ENCODE assay signal across 17 cellular contexts in genomic region chr1:180652791-180653190, GRCh38. TPM values are rescaled to one million over a fixed set of nuclear protein-coding genes. Genes with fewer than 3 reads are reported as not detected.
A peak's percentile ranks its signal among the peaks of the same experiment; 100 is the strongest.
DNase-seq lines count a peak whose midpoint lies in the region; ATAC-seq, FAIRE-seq and TF ChIP-seq lines count a peak whose summit lies in the region.
"Had no signal": no experiment of that assay in that cellular context is flagged by ENCODE, and none has a peak within 500 bp of the region (broad histone marks: within the 10 kb centered on the region; RNA-seq: fewer than 3 reads in every experiment).

No MANE protein-coding gene starts in this region.

- H3K4me1 ChIP-seq in GM23248 (ENCODE audit: insufficient read depth): no peaks in the 10 kb centered on the region
- no peaks in the 10 kb centered on the region for H3K4me1 ChIP-seq in K562 (replicated peaks in 1 of 2; ENCODE audit: control insufficient read depth in 2 of 2, insufficient read depth in 2 of 2, low read length in 2 of 2)
- H3K4me1 ChIP-seq: Peyer's patch had no signal

- H3K4me3 ChIP-seq in GM23248: no peak overlapping the region
- H3K4me3 ChIP-seq in K562: no peak overlapping the region
- H3K4me3 ChIP-seq: GM12878, Peyer's patch had no signal

- H3K9me2 ChIP-seq in GM23248 (ENCODE audit: insufficient read depth): no peaks in the 10 kb centered on the region

- DNase-seq in AG20443 (ENCODE audit: low spot score) (peak; percentile 20), GM23248 (peak; percentile 49), K562 (ENCODE audit: extremely low read depth in 1 of 4, low spot score in 3 of 4) (no peak), fibroblast of peridontal ligament (ENCODE audit: extremely low read depth) (peak; percentile 55), NCI-H1105 (lab: John Stamatoyannopoulos, UW) (no peak), NCI-H187 (lab: John Stamatoyannopoulos, UW) (no peak), left ventricle myocardium superior (no peak)
- DNase-seq in stimulated activated CD4-positive, alpha-beta T cell treated with anti-CD3 and anti-CD28 coated beads, Interleukin-4, amount 100 ng/mL, for 24 hours: no peak
- DNase-seq: DND-41, GF-D8, GOT3, KG1, NCI-H1092, NCI-H2081 treated with DMSO at 0.1 percent for 48 hours, Peyer's patch had no signal

- no peak for FAIRE-seq in K562 (lab: Jason Lieb, UNC)
- FAIRE-seq: GM12878, GM19239 had no signal

- no peak overlapping the region for H3K4me2 ChIP-seq in GM23248 (ENCODE audit: unreplicated experiment)
- no peak overlapping the region for H3K4me2 ChIP-seq in K562 (ENCODE audit: insufficient read depth, low read length)

- H3K79me2 ChIP-seq in GM23248 (ENCODE audit: insufficient read depth) (peaks cover 58% of the 10 kb centered on the region), K562 (ENCODE audit: control insufficient read depth, insufficient read depth, low read length) (peaks cover 77% of the 10 kb centered on the region)

- intact Hi-C loops in K562 (cut with micrococcal nuclease): no loop called here
- intact Hi-C loops in left ventricle myocardium superior (cut with micrococcal nuclease): no loop called here

- 95 to 97% methylated on average over 2 of the region's 2 CpGs for WGBS in GM23248 (ENCODE audit: low coverage in 1 of 2, low lambda C conversion rate in 2 of 2, missing lambda C conversion rate in 2 of 2), 2 experiments
- WGBS in K562 (ENCODE audit: insufficient coverage, low coverage, missing lambda C conversion rate): 100% methylated on average over 2 of the region's 2 CpGs

- H3K9me1 ChIP-seq in K562 (ENCODE audit: control insufficient read depth, insufficient read depth, low read length): no peaks in the 10 kb centered on the region

- H2AFZ ChIP-seq in GM23248 (no peak overlapping the region), K562 (ENCODE audit: low read depth, low read length) (no peak overlapping the region)

- POLR2A ChIA-PET in K562 (lab: Yijun Ruan, JAX): interaction anchor here (0.6 to 1.5 kb wide), 6 partner anchors 9 to 86 kb away, joined by 3 to 5 read pairs (median 4); no protein-coding TSS in a partner anchor

- H3K27ac ChIP-seq in GM23248: no peak overlapping the region
- H3K27ac ChIP-seq in K562 (ENCODE audit: extremely low read depth, low read depth, low read length): no peak overlapping the region
- H3K27ac ChIP-seq: Peyer's patch had no signal

- H3K9ac ChIP-seq in GM23248: no peak overlapping the region
- no peak overlapping the region for H3K9ac ChIP-seq in K562 (ENCODE audit: insufficient read depth in 1 of 2, low read depth in 2 of 2, low read length in 2 of 2)

- ATAC-seq in K562: peak; percentile 58
- ATAC-seq in left ventricle myocardium superior: no peak
- ATAC-seq: GM12878 had no signal

- in situ Hi-C loops in GM23248 (cut with MboI) (no loop called here), K562 (cut with MboI) (no loop called here)

- CTCF ChIA-PET in K562 (lab: Yijun Ruan, JAX; ENCODE audit: low intra/inter-chr PET ratio): no interaction called here

- no TSS peak for BruUV-seq in K562 (replicated peaks; lab: Mats Ljungman, UMichigan)

- H4K20me1 ChIP-seq in GM23248 (ENCODE audit: insufficient read depth) (no peaks in the 10 kb centered on the region), K562 (replicated peaks; ENCODE audit: control insufficient read depth, insufficient read depth, low read length) (no peaks in the 10 kb centered on the region)

- TF ChIP-seq EP300 in K562 (IDR thresholded peaks at IDR 0.05; ENCODE audit: low read length): no peak

- TF ChIP-seq CTCF in K562 (IDR thresholded peaks at IDR 0.05 in 2 of 3, conservative IDR thresholded peaks at IDR 0.05 in 1 of 3; ENCODE audit: insufficient read depth in 2 of 3, low read depth in 1 of 3, low read length in 3 of 3): no peak

- no peak for TF ChIP-seq POLR2A in K562 (conservative IDR thresholded peaks at IDR 0.05)

- H3K36me3 ChIP-seq in GM23248 (ENCODE audit: low read depth): 0 out of 2 replicates have a peak, but pooled peaks cover under 1% of the 10 kb centered on the region
- H3K36me3 ChIP-seq in K562 (ENCODE audit: control insufficient read depth, insufficient read depth, low read length): no peaks in the 10 kb centered on the region; the same call in 1 of the 3 replicates
- H3K36me3 ChIP-seq: Peyer's patch had no signal

- no peaks in the 10 kb centered on the region for H3K9me3 ChIP-seq in GM23248 (ENCODE audit: low read depth)
- H3K9me3 ChIP-seq in K562 (replicated peaks; ENCODE audit: control insufficient read depth, insufficient read depth, low read depth, low read length): peaks cover under 1% of the 10 kb centered on the region; the same call in 1 of the 2 replicates

- H3F3A ChIP-seq in GM23248 (ENCODE audit: insufficient read depth): no peaks in the 10 kb centered on the region

- no peak for TF ChIP-seq RAD21 in K562 (CRISPR knock-in tag; conservative IDR thresholded peaks at IDR 0.05 in 1 of 2, IDR thresholded peaks at IDR 0.05 in 1 of 2)

- H3K27me3 ChIP-seq in GM23248 (replicated peaks; ENCODE audit: insufficient read depth): no peaks in the 10 kb centered on the region
- H3K27me3 ChIP-seq in K562 (ENCODE audit: control insufficient read depth in 2 of 2, insufficient read depth in 2 of 2, low read length in 2 of 2): no peaks in the 10 kb centered on the region
- H3K27me3 ChIP-seq: Peyer's patch had no signal

TF ChIP-seq in K562, 482 proteins besides CTCF, POLR2A, EP300 and RAD21:
- TF ChIP-seq E2F5 (CRISPR knock-in tag; IDR thresholded peaks at IDR 0.05) (no peak), E2F4 (CRISPR knock-in tag; IDR thresholded peaks at IDR 0.05; ENCODE audit: low read depth) (no peak), ZNF589 (CRISPR knock-in tag; IDR thresholded peaks at IDR 0.05; ENCODE audit: low read depth) (no peak), POLR2AphosphoS5 (IDR thresholded peaks at IDR 0.05; ENCODE audit: control insufficient read depth, insufficient read depth, low read depth, low read length) (no peak), ZFP30 (CRISPR knock-in tag; IDR thresholded peaks at IDR 0.05; ENCODE audit: borderline replicate concordance) (no peak), YY1 (IDR thresholded peaks at IDR 0.05; ENCODE audit: borderline replicate concordance in 1 of 3, control insufficient read depth in 1 of 3, extremely low read depth in 1 of 3, insufficient read depth in 3 of 3, insufficient read length in 1 of 3, insufficient replicate concordance in 2 of 3, low read depth in 1 of 3, low read length in 2 of 3) (no peak)

RNA-seq across cellular contexts. Expression of gene XPR1, which starts 21.0 kb away (rescaled TPM):
- 11.9 and 15.6 TPM in 2 replicates for total RNA-seq in GM23248 (2014; rRNA removed; shearing (Covaris generic))
- 4.9 and 5.4 TPM in 2 replicates for polyA plus RNA-seq in GM23248 (2016; fragmentation: Nextera tagmentation; extraction: Ambion mirVana)
- 97.5 and 111 TPM in 2 replicates for total RNA-seq in K562 (2011; cell fraction: chromatin; rRNA removed; ENCODE audit: low replicate concordance)
- total RNA-seq in K562 (2011; cell fraction: nucleolus; rRNA removed): 52.4 and 62.2 TPM in 2 replicates
- total RNA-seq in K562 (2011; cell fraction: nucleoplasm; rRNA removed): 116 and 133 TPM in 2 replicates
- 24.2 and 32.0 TPM in 2 replicates for total RNA-seq in K562 (2014; rRNA removed)
- 39.8 and 49.1 TPM in 2 replicates for total RNA-seq in K562 (2014; rRNA removed; fragmentation: Illumina TruSeq; extraction: Trizol)
- 39.1 and 43.0 TPM in 2 replicates for total RNA-seq in K562 (2015; rRNA removed; fragmentation: Illumina TruSeq; extraction: Trizol)
- total RNA-seq in K562 (2021): 36.9 and 38.6 TPM in 2 replicates
- 49.8 and 66.2 TPM in 2 replicates for polyA plus RNA-seq in K562 (2011; rRNA removed)
- polyA plus RNA-seq in K562 (2011; cell fraction: cytosol; rRNA removed): 23.6 and 44.4 TPM in 2 replicates
- polyA plus RNA-seq in K562 (2011; cell fraction: nucleus; rRNA removed): 23.0 and 26.5 TPM in 2 replicates
- 25.8 and 29.0 TPM in 2 replicates for polyA plus RNA-seq in K562 (2012)
- polyA plus RNA-seq in K562 (2014; fragmentation: Illumina TruSeq; extraction: Trizol): 38.1 and 41.2 TPM in 2 replicates
- 1 to 10 TPM; 3.0 to 4.7 TPM for polyA plus RNA-seq in K562 (2014; fragmentation: Nextera tagmentation; extraction: Ambion mirVana)
- polyA plus RNA-seq in K562 (2014; rRNA removed): 25.8 and 27.8 TPM in 2 replicates
- polyA minus RNA-seq in K562 (2011; rRNA and poly(A)+ RNA removed): 97.0 and 108 TPM in 2 replicates
- polyA minus RNA-seq in K562 (2011; cell fraction: cytosol; rRNA and poly(A)+ RNA removed): 37.2 and 52.1 TPM in 2 replicates
- 21.0 and 34.7 TPM in 2 replicates for polyA minus RNA-seq in K562 (2011; cell fraction: nucleus; rRNA and poly(A)+ RNA removed)
- total RNA-seq in left ventricle myocardium superior: 43.8 TPM

Comparison
In these comparisons a context has a peak if more than half of its experiments do, and no peak if none do; other contexts are left out.
1. DNase-seq: peak in AG20443 (single experiment), GM23248 (single experiment) and fibroblast of peridontal ligament (single experiment); none in K562 (0 of 4), NCI-H1105 (single experiment), NCI-H187 (0 of 2), stimulated activated CD4-positive, alpha-beta T cell treated with anti-CD3 and anti-CD28 coated beads, Interleukin-4, amount 100 ng/mL, for 24 hours (single experiment) and left ventricle myocardium superior (single experiment).